Comparison of ENCODE assay signal across 8 cellular contexts in genomic region chr2:186695081-186695756, GRCh38.
DNase-seq lines count a peak whose midpoint lies in the region; ATAC-seq lines count a peak whose summit lies in the region.

No MANE protein-coding gene starts in this region.

- peak overlapping the region in 1 of 2 donors; percentile 67 for H3K4me3 ChIP-seq in muscle layer of colon (ENCODE audit: low read depth in 1 of 2, low read length in 2 of 2)

- H3K27me3 Mint-ChIP-seq in central memory CD8-positive, alpha-beta T cell = peaks cover 51% of the 10 kb centered on the region

- H3K9me3 Mint-ChIP-seq in central memory CD8-positive, alpha-beta T cell = no peaks in the 10 kb centered on the region

- no peaks in the 10 kb centered on the region for H3K36me3 ChIP-seq in muscle layer of colon (ENCODE audit: insufficient read depth, low read length)

- H3K27ac ChIP-seq in muscle layer of colon (ENCODE audit: low read depth, low read length) = peak overlapping the region; percentile 31

- H3K27ac Mint-ChIP-seq in central memory CD8-positive, alpha-beta T cell (ENCODE audit: low read depth) = no peak overlapping the region

- H3K4me1 ChIP-seq in muscle layer of colon (ENCODE audit: insufficient read depth, low read length) = no peaks in the 10 kb centered on the region

- ATAC-seq in central memory CD8-positive, alpha-beta T cell (replicated peaks; ENCODE audit: extremely low read depth, poor library complexity, severe bottlenecking) = no peak

- no peaks in the 10 kb centered on the region for H3K27me3 ChIP-seq in muscle layer of colon (ENCODE audit: control insufficient read depth in 1 of 2, insufficient read depth in 2 of 2, low read length in 2 of 2)

- H3K9me3 ChIP-seq in muscle layer of colon (ENCODE audit: low read length) = no peaks in the 10 kb centered on the region

- no peaks in the 10 kb centered on the region for H3K36me3 Mint-ChIP-seq in central memory CD8-positive, alpha-beta T cell (ENCODE audit: insufficient read depth)

- H3K9ac ChIP-seq in muscle layer of colon (ENCODE audit: low read length) = no peak overlapping the region

- DNase-seq in COLO668 (lab: John Stamatoyannopoulos, UW; ENCODE audit: unreplicated experiment) = peak; percentile 7
- DNase-seq in NCI-H146 treated with DMSO at 0.1 percent for 48 hours (lab: John Stamatoyannopoulos, UW; ENCODE audit: unreplicated experiment) = peak; percentile 35
- no peak for DNase-seq in central memory CD8-positive, alpha-beta T cell (ENCODE audit: low spot score in 2 of 2)
- DNase-seq in activated gamma-delta T cell treated with Interleukin-2 at 50 U/mL for 16 hours = no peak
- DNase-seq in activated CD8-positive, alpha-beta memory T cell treated with anti-CD3 and anti-CD28 coated beads, Interleukin-2, amount 50 U/mL, for 4 hours = no peak
- DNase-seq in NCI-H187 treated with DMSO at 0.1 percent for 48 hours (lab: John Stamatoyannopoulos, UW) = no peak
- DNase-seq in DMS153 (lab: John Stamatoyannopoulos, UW) = no peak

- H3K4me3 Mint-ChIP-seq in central memory CD8-positive, alpha-beta T cell = peak overlapping the region; percentile 78

- peaks cover 10% of the 10 kb centered on the region for H3K4me1 Mint-ChIP-seq in central memory CD8-positive, alpha-beta T cell

Comparison
In these comparisons a context has a peak if more than half of its experiments do, and no peak if none do; other contexts are left out.
1. DNase-seq: peak in COLO668 (single experiment) and NCI-H146 treated with DMSO at 0.1 percent for 48 hours (single experiment); none in central memory CD8-positive, alpha-beta T cell (0 of 2), activated gamma-delta T cell treated with Interleukin-2 at 50 U/mL for 16 hours (single experiment), activated CD8-positive, alpha-beta memory T cell treated with anti-CD3 and anti-CD28 coated beads, Interleukin-2, amount 50 U/mL, for 4 hours (single experiment), NCI-H187 treated with DMSO at 0.1 percent for 48 hours (single experiment) and DMS153 (single experiment).